In genomic region chr7:78301361-78301760, GRCh38 we compare ENCODE assay signal across 1 cellular context.
TF ChIP-seq lines count a peak whose summit lies in the region.

No MANE protein-coding gene starts in this region.

TF ChIP-seq in HepG2, 621 proteins besides CTCF, POLR2A, EP300 and RAD21 (continued from another document):
- TF ChIP-seq ZNF749 (CRISPR knock-in tag; IDR thresholded peaks at IDR 0.05; ENCODE audit: borderline replicate concordance): no peak
- TF ChIP-seq NFE2L1 (CRISPR knock-in tag; IDR thresholded peaks at IDR 0.05; ENCODE audit: borderline replicate concordance): no peak
- no peak for TF ChIP-seq KAT8 (CRISPR knock-in tag; IDR thresholded peaks at IDR 0.05)
- TF ChIP-seq ZNF136 (CRISPR knock-in tag; IDR thresholded peaks at IDR 0.05; ENCODE audit: low read depth): no peak
- TF ChIP-seq ZNF512B (CRISPR knock-in tag; IDR thresholded peaks at IDR 0.05; ENCODE audit: borderline replicate concordance): no peak
- no peak for TF ChIP-seq ZNF383 (CRISPR knock-in tag; IDR thresholded peaks at IDR 0.05; ENCODE audit: borderline replicate concordance)
- no peak for TF ChIP-seq MAZ (IDR thresholded peaks at IDR 0.05; ENCODE audit: borderline replicate concordance, low read depth, low read length)
- no peak for TF ChIP-seq MAZ (CRISPR knock-in tag; IDR thresholded peaks at IDR 0.05; ENCODE audit: low read depth)
- no peak for TF ChIP-seq ZBTB4 (CRISPR knock-in tag; IDR thresholded peaks at IDR 0.05; ENCODE audit: borderline replicate concordance)
- TF ChIP-seq DRAP1 (CRISPR knock-in tag; IDR thresholded peaks at IDR 0.05): no peak
- no peak for TF ChIP-seq ZNF180 (CRISPR knock-in tag; IDR thresholded peaks at IDR 0.05; ENCODE audit: borderline replicate concordance, low read depth)
- TF ChIP-seq, protein P1, sequence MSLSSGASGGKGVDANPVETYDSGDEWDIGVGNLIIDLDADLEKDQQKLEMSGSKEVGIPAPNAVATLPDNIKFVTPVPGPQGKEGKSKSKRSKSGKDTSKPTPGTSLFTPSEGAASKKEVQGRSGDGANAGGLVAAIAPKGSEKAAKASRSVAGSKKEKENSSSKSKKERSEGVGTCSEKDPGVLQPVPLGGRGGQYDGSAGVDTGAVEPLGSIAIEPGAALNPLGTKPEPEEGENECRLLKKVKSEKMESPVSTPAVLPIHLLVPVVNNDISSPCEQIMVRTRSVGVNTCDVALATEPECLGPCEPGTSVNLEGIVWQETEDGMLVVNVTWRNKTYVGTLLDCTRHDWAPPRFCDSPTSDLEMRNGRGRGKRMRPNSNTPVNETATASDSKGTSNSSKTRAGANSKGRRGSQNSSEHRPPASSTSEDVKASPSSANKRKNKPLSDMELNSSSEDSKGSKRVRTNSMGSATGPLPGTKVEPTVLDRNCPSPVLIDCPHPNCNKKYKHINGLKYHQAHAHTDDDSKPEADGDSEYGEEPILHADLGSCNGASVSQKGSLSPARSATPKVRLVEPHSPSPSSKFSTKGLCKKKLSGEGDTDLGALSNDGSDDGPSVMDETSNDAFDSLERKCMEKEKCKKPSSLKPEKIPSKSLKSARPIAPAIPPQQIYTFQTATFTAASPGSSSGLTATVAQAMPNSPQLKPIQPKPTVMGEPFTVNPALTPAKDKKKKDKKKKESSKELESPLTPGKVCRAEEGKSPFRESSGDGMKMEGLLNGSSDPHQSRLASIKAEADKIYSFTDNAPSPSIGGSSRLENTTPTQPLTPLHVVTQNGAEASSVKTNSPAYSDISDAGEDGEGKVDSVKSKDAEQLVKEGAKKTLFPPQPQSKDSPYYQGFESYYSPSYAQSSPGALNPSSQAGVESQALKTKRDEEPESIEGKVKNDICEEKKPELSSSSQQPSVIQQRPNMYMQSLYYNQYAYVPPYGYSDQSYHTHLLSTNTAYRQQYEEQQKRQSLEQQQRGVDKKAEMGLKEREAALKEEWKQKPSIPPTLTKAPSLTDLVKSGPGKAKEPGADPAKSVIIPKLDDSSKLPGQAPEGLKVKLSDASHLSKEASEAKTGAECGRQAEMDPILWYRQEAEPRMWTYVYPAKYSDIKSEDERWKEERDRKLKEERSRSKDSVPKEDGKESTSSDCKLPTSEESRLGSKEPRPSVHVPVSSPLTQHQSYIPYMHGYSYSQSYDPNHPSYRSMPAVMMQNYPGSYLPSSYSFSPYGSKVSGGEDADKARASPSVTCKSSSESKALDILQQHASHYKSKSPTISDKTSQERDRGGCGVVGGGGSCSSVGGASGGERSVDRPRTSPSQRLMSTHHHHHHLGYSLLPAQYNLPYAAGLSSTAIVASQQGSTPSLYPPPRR (CRISPR knock-in tag; IDR thresholded peaks at IDR 0.05; ENCODE audit: borderline replicate concordance): no peak
- TF ChIP-seq NR1H2 (CRISPR knock-in tag; IDR thresholded peaks at IDR 0.05; ENCODE audit: borderline replicate concordance, low read depth): no peak
- no peak for TF ChIP-seq HHEX (CRISPR knock-in tag; IDR thresholded peaks at IDR 0.05)
- no peak for TF ChIP-seq ZNF558 (CRISPR knock-in tag; IDR thresholded peaks at IDR 0.05; ENCODE audit: borderline replicate concordance)
- no peak for TF ChIP-seq DPF2 (CRISPR knock-in tag; IDR thresholded peaks at IDR 0.05; ENCODE audit: borderline replicate concordance, low read depth)
- TF ChIP-seq FOXA3 (CRISPR knock-in tag; IDR thresholded peaks at IDR 0.05): no peak
- TF ChIP-seq ZNF468 (CRISPR knock-in tag; IDR thresholded peaks at IDR 0.05): no peak
- no peak for TF ChIP-seq FOXO1 (CRISPR knock-in tag; IDR thresholded peaks at IDR 0.05)
- no peak for TF ChIP-seq ZNF572 (CRISPR knock-in tag; IDR thresholded peaks at IDR 0.05)
